Comparison of ENCODE assay signal across 8 cellular contexts in the genomic region with DNA sequence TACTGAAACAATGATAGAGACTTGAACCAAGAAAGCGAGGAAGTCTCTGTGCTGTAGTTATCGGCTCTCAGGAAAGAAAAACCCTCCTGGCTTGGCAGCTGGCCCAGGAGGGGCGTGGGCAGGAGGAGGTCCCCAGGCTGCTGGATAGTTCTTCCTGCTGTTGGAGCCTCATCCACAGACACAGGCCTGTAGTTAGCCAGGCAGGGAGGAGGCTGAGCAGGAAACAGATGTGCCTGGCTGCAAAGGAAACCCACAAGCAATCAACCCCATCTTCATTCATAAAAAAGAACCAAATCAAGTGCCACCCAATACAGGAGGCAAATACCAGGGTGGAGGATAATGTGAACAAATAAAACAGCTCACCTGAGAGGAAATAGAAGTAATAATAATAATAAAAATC.
DNase-seq lines count a peak whose midpoint lies in the region; ATAC-seq and TF ChIP-seq lines count a peak whose summit lies in the region.

No MANE protein-coding gene starts in this region.

- peak overlapping the region; percentile 47 for H3K27ac Mint-ChIP-seq in dendritic cell treated with granulocyte-macrophage colony-stimulating factor and Interleukin-4, amounts not matched to agents 40 ng/mL and 50 ng/mL, for 4 days

- H3K36me3 Mint-ChIP-seq in dendritic cell treated with granulocyte-macrophage colony-stimulating factor and Interleukin-4, amounts not matched to agents 40 ng/mL and 50 ng/mL, for 4 days (ENCODE audit: low read depth): no peaks in the 10 kb centered on the region

- DNase-seq in HS-27A (ENCODE audit: low read depth): peak; percentile 11
- DNase-seq in NCI-H774 (lab: John Stamatoyannopoulos, UW): peak; percentile 83
- peak; percentile 49 for DNase-seq in midbrain (lab: John Stamatoyannopoulos, UW)
- no peak for DNase-seq in HEK293T (ENCODE audit: extremely low spot score)
- no peak for DNase-seq in activated T-cell treated with anti-CD3 and anti-CD28 coated beads, Interleukin-2, amount 50 U/mL, for 1 hour

- intact Hi-C loops in dendritic cell treated with granulocyte-macrophage colony-stimulating factor and Interleukin-4, amounts not matched to agents 40 ng/mL and 50 ng/mL, for 4 days (cut with micrococcal nuclease): loop anchor here (10.0 kb wide), 1 partner anchor 85 kb away; the partner anchor contains the start of gene IRS2

- no peaks in the 10 kb centered on the region for H3K9me3 Mint-ChIP-seq in dendritic cell treated with granulocyte-macrophage colony-stimulating factor and Interleukin-4, amounts not matched to agents 40 ng/mL and 50 ng/mL, for 4 days

- no peak overlapping the region for H3K4me3 Mint-ChIP-seq in dendritic cell treated with granulocyte-macrophage colony-stimulating factor and Interleukin-4, amounts not matched to agents 40 ng/mL and 50 ng/mL, for 4 days

- ATAC-seq in GM18517 (IDR thresholded peaks at IDR 0.05; ENCODE audit: unreplicated experiment): no peak
- ATAC-seq in GM19455 (IDR thresholded peaks at IDR 0.05; ENCODE audit: unreplicated experiment): no peak

- POLR2A ChIA-PET in HEK293T (lab: Yijun Ruan, JAX): interaction anchor here (1.4 kb wide), 1 partner anchor 80 kb away, joined by 3 read pairs; no protein-coding TSS in a partner anchor

- H3K4me1 Mint-ChIP-seq in dendritic cell treated with granulocyte-macrophage colony-stimulating factor and Interleukin-4, amounts not matched to agents 40 ng/mL and 50 ng/mL, for 4 days (ENCODE audit: low read depth): peaks cover 52% of the 10 kb centered on the region

- CTCF ChIA-PET in HEK293T (lab: Yijun Ruan, JAX): no interaction called here

- no peaks in the 10 kb centered on the region for H3K27me3 Mint-ChIP-seq in dendritic cell treated with granulocyte-macrophage colony-stimulating factor and Interleukin-4, amounts not matched to agents 40 ng/mL and 50 ng/mL, for 4 days

TF ChIP-seq in HEK293T, 16 proteins besides CTCF, POLR2A, EP300 and RAD21:
- TF ChIP-seq LEF1 (IDR thresholded peaks at IDR 0.05; ENCODE audit: borderline replicate concordance) (no peak), CTBP1 (IDR thresholded peaks at IDR 0.05; ENCODE audit: borderline replicate concordance) (no peak), NFRKB (IDR thresholded peaks at IDR 0.05) (no peak), L3MBTL2 (conservative IDR thresholded peaks at IDR 0.05) (no peak)

Comparison
In these comparisons a context has a peak if more than half of its experiments do, and no peak if none do; other contexts are left out.
1. DNase-seq: peak in HS-27A (single experiment), NCI-H774 (single experiment) and midbrain (single experiment); none in HEK293T (single experiment) and activated T-cell treated with anti-CD3 and anti-CD28 coated beads, Interleukin-2, amount 50 U/mL, for 1 hour (single experiment).